ENCODE assay signal across 8 cellular contexts in genomic region chr2:44974064-44974715, GRCh38. TPM values are rescaled to one million over a fixed set of nuclear protein-coding genes. Genes with fewer than 3 reads are reported as not detected.
DNase-seq lines count a peak whose midpoint lies in the region; ATAC-seq and TF ChIP-seq lines count a peak whose summit lies in the region.

No MANE protein-coding gene starts in this region.

- DNase-seq in CD14-positive monocyte (ENCODE audit: low spot score) (no peak), HCEC 1CT (peak; percentile 76), NCI-H526 treated with DMSO at 0.1 percent for 48 hours (lab: John Stamatoyannopoulos, UW) (peak; percentile 21), endothelial cell (ENCODE audit: low spot score) (peak; percentile 60), upper lobe of right lung (no peak), activated T-cell treated with anti-CD3 and anti-CD28 coated beads for 4 hours (no peak)
- DNase-seq in CD8-positive, alpha-beta T cell: no peak

- H3K4me3 ChIP-seq in upper lobe of right lung: no peak overlapping the region
- H3K4me3 ChIP-seq in CD8-positive, alpha-beta T cell (ENCODE audit: low read depth, low read length): no peak overlapping the region

- CTCF ChIA-PET in CD8-positive, alpha-beta T cell (lab: Charles Lee): no interaction called here

- peaks cover 15% of the 10 kb centered on the region for H3K27me3 ChIP-seq in upper lobe of right lung
- H3K27me3 ChIP-seq in CD8-positive, alpha-beta T cell (ENCODE audit: insufficient read depth, low read length): no peaks in the 10 kb centered on the region

- peak; percentile 64 for ATAC-seq in upper lobe of right lung
- ATAC-seq in CD8-positive, alpha-beta T cell: no peak
- no peak for ATAC-seq in HG03439 (IDR thresholded peaks at IDR 0.05; ENCODE audit: unreplicated experiment)

- no peaks in the 10 kb centered on the region for H3K36me3 Mint-ChIP-seq in CD14-positive monocyte
- no peaks in the 10 kb centered on the region for H3K36me3 Mint-ChIP-seq in endothelial cell (ENCODE audit: low read depth, unreplicated experiment)
- H3K36me3 Mint-ChIP-seq in CD8-positive, alpha-beta T cell: no peaks in the 10 kb centered on the region

- no peak overlapping the region for H3K27ac ChIP-seq in upper lobe of right lung
- H3K27ac ChIP-seq in CD8-positive, alpha-beta T cell (ENCODE audit: low read depth, low read length): no peak overlapping the region

- H3K4me1 Mint-ChIP-seq in CD14-positive monocyte (peaks cover 7% of the 10 kb centered on the region), endothelial cell (ENCODE audit: unreplicated experiment) (peaks cover 16% of the 10 kb centered on the region)
- peaks cover 2% of the 10 kb centered on the region for H3K4me1 Mint-ChIP-seq in CD8-positive, alpha-beta T cell (ENCODE audit: low read depth)

- POLR2A ChIA-PET in CD8-positive, alpha-beta T cell (lab: Charles Lee): no interaction called here

- no peaks in the 10 kb centered on the region for H3K9me3 ChIP-seq in upper lobe of right lung
- no peaks in the 10 kb centered on the region for H3K9me3 ChIP-seq in CD8-positive, alpha-beta T cell (ENCODE audit: low read length)

- H3K27ac Mint-ChIP-seq in CD14-positive monocyte (no peak overlapping the region), endothelial cell (ENCODE audit: unreplicated experiment) (no peak overlapping the region)
- H3K27ac Mint-ChIP-seq in CD8-positive, alpha-beta T cell: no peak overlapping the region

- no peaks in the 10 kb centered on the region for H3K36me3 ChIP-seq in upper lobe of right lung
- no peaks in the 10 kb centered on the region for H3K36me3 ChIP-seq in CD8-positive, alpha-beta T cell (ENCODE audit: insufficient read depth, low read length)

- intact Hi-C loops in CD14-positive monocyte (cut with micrococcal nuclease): no loop called here
- intact Hi-C loops in upper lobe of right lung (cut with DNase I): loop anchor here (10.0 kb wide), 1 partner anchor 521 kb away; no protein-coding TSS in a partner anchor
- intact Hi-C loops in CD8-positive, alpha-beta T cell (cut with DNase I, micrococcal nuclease): no loop called here

- H3K4me3 Mint-ChIP-seq in CD14-positive monocyte: no peak overlapping the region
- no peak overlapping the region for H3K4me3 Mint-ChIP-seq in endothelial cell (ENCODE audit: unreplicated experiment)
- H3K4me3 Mint-ChIP-seq in CD8-positive, alpha-beta T cell: no peak overlapping the region

- no peaks in the 10 kb centered on the region for H3K4me1 ChIP-seq in upper lobe of right lung
- peaks cover 2% of the 10 kb centered on the region for H3K4me1 ChIP-seq in CD8-positive, alpha-beta T cell (ENCODE audit: insufficient read depth, low read length)

- H3K9me3 Mint-ChIP-seq in CD14-positive monocyte (no peaks in the 10 kb centered on the region), endothelial cell (ENCODE audit: unreplicated experiment) (no peaks in the 10 kb centered on the region)
- no peaks in the 10 kb centered on the region for H3K9me3 Mint-ChIP-seq in CD8-positive, alpha-beta T cell

- H3K27me3 Mint-ChIP-seq in CD14-positive monocyte (ENCODE audit: low read depth in 3 of 3): peaks cover 12 to 32% (median 19%) of the 10 kb centered on the region in 3 donors
- peaks cover 3% of the 10 kb centered on the region for H3K27me3 Mint-ChIP-seq in endothelial cell (ENCODE audit: unreplicated experiment)
- peaks cover 21% of the 10 kb centered on the region for H3K27me3 Mint-ChIP-seq in CD8-positive, alpha-beta T cell (ENCODE audit: low read depth)

- peak; percentile 33 for TF ChIP-seq CTCF in CD14-positive monocyte (IDR thresholded peaks at IDR 0.05)
- TF ChIP-seq CTCF in endothelial cell (IDR thresholded peaks at IDR 0.05; ENCODE audit: unreplicated experiment): peak; percentile 55
- TF ChIP-seq CTCF in upper lobe of right lung (IDR thresholded peaks at IDR 0.05): peak; percentile 34
- TF ChIP-seq CTCF in CD8-positive, alpha-beta T cell (IDR thresholded peaks at IDR 0.05): no peak

RNA-seq across cellular contexts. Expression of gene SIX3, which starts 32.7 kb away (rescaled TPM):
- not detected for polyA plus RNA-seq in CD14-positive monocyte
- total RNA-seq in endothelial cell (ENCODE audit: unreplicated experiment): not detected
- total RNA-seq in upper lobe of right lung: not detected
- under 1 TPM in 1 of 2 experiments, not detected in 1; 0.11 TPM for total RNA-seq in CD8-positive, alpha-beta T cell

RNA-seq across cellular contexts. Expression of gene SIX2, which starts 35.1 kb away (rescaled TPM):
- not detected for polyA plus RNA-seq in CD14-positive monocyte
- total RNA-seq in endothelial cell (ENCODE audit: unreplicated experiment) (2.0 TPM), upper lobe of right lung (not detected)
- total RNA-seq in CD8-positive, alpha-beta T cell: not detected

Comparison
In these comparisons a context has a peak if more than half of its experiments do, and no peak if none do; other contexts are left out.
1. DNase-seq: peak in HCEC 1CT (single experiment), NCI-H526 treated with DMSO at 0.1 percent for 48 hours (single experiment) and endothelial cell (single experiment); none in CD14-positive monocyte (single experiment), upper lobe of right lung (single experiment), CD8-positive, alpha-beta T cell (0 of 7) and activated T-cell treated with anti-CD3 and anti-CD28 coated beads for 4 hours (single experiment).